ENCODE assay signal across 1 cellular context in genomic region chr9:67858871-67859270, GRCh38. TPM values are rescaled to one million over a fixed set of nuclear protein-coding genes. Genes with fewer than 3 reads are reported as not detected.
"Had no signal": no experiment of that assay in that cellular context is flagged by ENCODE, and none has a peak within 500 bp of the region (broad histone marks: within the 10 kb centered on the region; RNA-seq: fewer than 3 reads in every experiment).

ANKRD20A1 (plus strand) TSS chr9:67858931; CDS start chr9:67859427, 496 bp downstream.

RNA-seq across cellular contexts. Expression of gene ANKRD20A1, which starts in this region (rescaled TPM):
- total RNA-seq: osteoblast had no signal
